1 cellular context compared by ENCODE assay signal in genomic region chr4:173367285-173367684, GRCh38.
TF ChIP-seq lines count a peak whose summit lies in the region.

No MANE protein-coding gene starts in this region.

TF ChIP-seq in IMR-90, 13 proteins besides CTCF, POLR2A, EP300 and RAD21:
- no peak for TF ChIP-seq NFE2L2 (IDR thresholded peaks at IDR 0.05; ENCODE audit: low read depth, low read length)
- no peak for TF ChIP-seq ELK1 (IDR thresholded peaks at IDR 0.05; ENCODE audit: borderline replicate concordance, low read depth, low read length)
- no peak for TF ChIP-seq MAFK (IDR thresholded peaks at IDR 0.05; ENCODE audit: low read depth, low read length)
- TF ChIP-seq MAZ (IDR thresholded peaks at IDR 0.05; ENCODE audit: borderline replicate concordance, low read depth, low read length): no peak
- TF ChIP-seq CHD1 (IDR thresholded peaks at IDR 0.05; ENCODE audit: low read depth, low read length): no peak
- TF ChIP-seq RCOR1 (IDR thresholded peaks at IDR 0.05; ENCODE audit: insufficient replicate concordance, low read length): no peak
- no peak for TF ChIP-seq RFX5 (IDR thresholded peaks at IDR 0.05; ENCODE audit: low read depth, low read length)
